Comparison of ENCODE assay signal across 8 cellular contexts in the genomic region with DNA sequence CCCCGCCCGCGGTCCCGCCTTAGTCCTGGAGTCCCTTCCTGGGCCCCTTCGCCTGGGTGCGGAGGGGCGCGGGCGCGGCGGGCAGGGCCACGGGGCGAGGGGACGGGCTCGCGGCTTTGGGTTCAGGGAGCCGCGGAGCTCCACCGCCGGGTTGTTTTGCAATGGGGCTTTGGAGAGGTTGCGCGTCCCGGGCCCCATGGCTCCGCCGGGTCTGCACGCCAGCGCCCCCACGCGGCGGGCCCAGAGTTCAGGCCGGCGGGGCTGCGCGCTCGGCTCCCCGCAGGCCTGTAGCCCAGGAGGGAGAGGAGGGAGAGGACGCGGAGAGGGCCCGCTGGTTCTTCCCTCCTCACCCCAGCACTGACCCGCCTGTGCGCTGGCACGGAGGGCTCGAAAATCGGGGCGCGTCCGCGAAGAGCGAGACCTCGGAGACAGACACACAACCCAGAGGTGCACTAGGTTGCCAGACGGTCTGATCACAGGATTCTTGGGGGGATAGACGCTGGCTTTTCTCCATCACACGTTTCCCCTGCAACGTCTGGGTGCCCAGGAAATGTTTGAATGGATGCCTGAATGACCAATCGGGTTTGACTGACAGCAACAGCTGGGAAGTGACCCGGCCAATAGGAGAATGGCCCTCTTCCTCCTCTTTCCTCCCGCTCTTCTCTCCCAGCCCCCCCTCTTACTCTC. TPM values are rescaled to one million over a fixed set of nuclear protein-coding genes. Genes with fewer than 3 reads are reported as not detected.
DNase-seq lines count a peak whose midpoint lies in the region; ATAC-seq and TF ChIP-seq lines count a peak whose summit lies in the region.

No MANE protein-coding gene starts in this region.

- H3K36me3 ChIP-seq in GM23338 (ENCODE audit: insufficient read depth) (no peaks in the 10 kb centered on the region), neural progenitor cell (no peaks in the 10 kb centered on the region)

- H3K27ac ChIP-seq in GM23338 (ENCODE audit: low read depth) (no peak overlapping the region), neural progenitor cell (no peak overlapping the region)

- H3F3A ChIP-seq in GM23338 (replicated peaks; ENCODE audit: low read depth) (peaks cover 10% of the 10 kb centered on the region; the same call in 1 of the 2 replicates), neural progenitor cell (ENCODE audit: low read depth) (peaks cover 40% of the 10 kb centered on the region)

- peak; percentile 54 for ATAC-seq in GM23338
- ATAC-seq in GM18519 (IDR thresholded peaks at IDR 0.05; ENCODE audit: low FRiP score, unreplicated experiment), result no peak

- no peaks in the 10 kb centered on the region for H3K9me2 ChIP-seq in GM23338 (ENCODE audit: insufficient read depth)

- H3K27me3 ChIP-seq in GM23338 (ENCODE audit: insufficient read depth) (peaks cover 64% of the 10 kb centered on the region), neural progenitor cell (peaks cover 81% of the 10 kb centered on the region)

- H2AFZ ChIP-seq in GM23338 (peak overlapping the region; percentile 97), neural progenitor cell (replicated peaks) (peak overlapping the region; percentile 96)

- H3K4me2 ChIP-seq in GM23338 (peak overlapping the region; percentile 80), neural progenitor cell (peak overlapping the region; percentile 81)

- H3K4me1 ChIP-seq in GM23338 (ENCODE audit: insufficient read depth) (peaks cover 18% of the 10 kb centered on the region), neural progenitor cell (peaks cover 30% of the 10 kb centered on the region)

- CTCF ChIA-PET in AG04449 (lab: Yijun Ruan, JAX), result interaction anchor here (0.6 to 2.5 kb wide), 5 partner anchors 9 to 16 kb away, joined by 3 to 9 read pairs (median 3); no protein-coding TSS in a partner anchor

- H3K79me2 ChIP-seq in GM23338 (replicated peaks; ENCODE audit: insufficient read depth) (no peaks in the 10 kb centered on the region), neural progenitor cell (ENCODE audit: low read depth) (no peaks in the 10 kb centered on the region)

- H3K27me3 Mint-ChIP-seq in GM23338 (ENCODE audit: insufficient read depth, low read depth, poor library complexity) (peaks cover 55% of the 10 kb centered on the region), neural progenitor cell (ENCODE audit: insufficient read depth, low read depth) (peaks cover 62% of the 10 kb centered on the region)

- H3K9me3 ChIP-seq in neural progenitor cell (ENCODE audit: low read depth), result no peaks in the 10 kb centered on the region

- H3K4me3 Mint-ChIP-seq in GM23338 (peak overlapping the region; percentile 78), neural progenitor cell (peak overlapping the region; percentile 84)

- H3K36me3 Mint-ChIP-seq in GM23338 (ENCODE audit: low read depth) (peaks cover 3% of the 10 kb centered on the region; the same call in 1 of the 3 replicates), neural progenitor cell (no peaks in the 10 kb centered on the region)

- peaks cover 4% of the 10 kb centered on the region; the same call in 2 of the 3 replicates for H3K9me3 Mint-ChIP-seq in GM23338
- no peaks in the 10 kb centered on the region for H3K9me3 Mint-ChIP-seq in neural progenitor cell

- H3K9ac ChIP-seq in neural progenitor cell, result no peak overlapping the region

- H3K4me3 ChIP-seq in AG04449 (ENCODE audit: low read depth, low read length) (peak overlapping the region; percentile 23; the same call in 1 of the 2 replicates), GM23338 (peak overlapping the region; percentile 66), neural progenitor cell (peak overlapping the region; percentile 58)

- H3K27ac Mint-ChIP-seq in GM23338 (no peak overlapping the region), neural progenitor cell (no peak overlapping the region)

- H3K4me1 Mint-ChIP-seq in GM23338 (peaks cover 29% of the 10 kb centered on the region), neural progenitor cell (peaks cover 23% of the 10 kb centered on the region)

- POLR2A ChIA-PET in AG04449 (lab: Yijun Ruan, JAX), result no interaction called here

- no peak for DNase-seq in AG04449 (ENCODE audit: low read depth, low spot score)
- peak; percentile 85 for DNase-seq in GM23338 (ENCODE audit: low spot score)
- peak; percentile 6 for DNase-seq in SKM-1 (lab: John Stamatoyannopoulos, UW; ENCODE audit: unreplicated experiment)
- peak; percentile 63 for DNase-seq in fibroblast of peridontal ligament (ENCODE audit: extremely low read depth)
- DNase-seq in neural progenitor cell (ENCODE audit: low spot score), result peak; percentile 89
- no peak for DNase-seq in SHP77 treated with DMSO at 0.1 percent for 48 hours (lab: John Stamatoyannopoulos, UW)
- no peak for DNase-seq in NCI-H1092 (lab: John Stamatoyannopoulos, UW)

- peaks cover 18% of the 10 kb centered on the region; the same call in 1 of the 2 replicates for H4K20me1 ChIP-seq in GM23338 (replicated peaks; ENCODE audit: insufficient read depth)
- H4K20me1 ChIP-seq in neural progenitor cell (ENCODE audit: low read depth), result peaks cover 28% of the 10 kb centered on the region

- TF ChIP-seq CTCF in AG04449 (IDR thresholded peaks at IDR 0.05; ENCODE audit: insufficient read depth, low read length, missing control alignments) (peak; percentile 70), GM23338 (conservative IDR thresholded peaks at IDR 0.05; ENCODE audit: low read depth in 2 of 2) (peak; percentile 70 to 83), neural progenitor cell (IDR thresholded peaks at IDR 0.05) (peak; percentile 84)

TF ChIP-seq in GM23338, 12 proteins besides CTCF, POLR2A, EP300 and RAD21:
- no peak for TF ChIP-seq NANOG (IDR thresholded peaks at IDR 0.05; ENCODE audit: borderline replicate concordance)
- peak; percentile 41 for TF ChIP-seq POLR2AphosphoS5 (IDR thresholded peaks at IDR 0.05; ENCODE audit: low read depth)
- TF ChIP-seq, protein P1, sequence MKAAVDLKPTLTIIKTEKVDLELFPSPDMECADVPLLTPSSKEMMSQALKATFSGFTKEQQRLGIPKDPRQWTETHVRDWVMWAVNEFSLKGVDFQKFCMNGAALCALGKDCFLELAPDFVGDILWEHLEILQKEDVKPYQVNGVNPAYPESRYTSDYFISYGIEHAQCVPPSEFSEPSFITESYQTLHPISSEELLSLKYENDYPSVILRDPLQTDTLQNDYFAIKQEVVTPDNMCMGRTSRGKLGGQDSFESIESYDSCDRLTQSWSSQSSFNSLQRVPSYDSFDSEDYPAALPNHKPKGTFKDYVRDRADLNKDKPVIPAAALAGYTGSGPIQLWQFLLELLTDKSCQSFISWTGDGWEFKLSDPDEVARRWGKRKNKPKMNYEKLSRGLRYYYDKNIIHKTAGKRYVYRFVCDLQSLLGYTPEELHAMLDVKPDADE (IDR thresholded peaks at IDR 0.05), result no peak
- no peak for TF ChIP-seq EZH2phosphoT487 (IDR thresholded peaks at IDR 0.05; ENCODE audit: unreplicated experiment)
- TF ChIP-seq CREB1 (CRISPR knock-in tag; IDR thresholded peaks at IDR 0.05; ENCODE audit: low read depth), result peak; percentile 14; the same call in 1 of the 2 replicates
TF ChIP-seq in GM23338: peak in this region for 2.

RNA-seq across cellular contexts. Expression of a gene that starts 4.9 kb away (rescaled TPM):
- 0.31 and 0.87 TPM in 2 replicates for total RNA-seq in GM23338 (2014; rRNA removed; shearing (Covaris generic))
- 1.1 and 1.3 TPM in 2 replicates for polyA plus RNA-seq in GM23338 (2016; fragmentation: Nextera tagmentation; extraction: Ambion mirVana)
- 0.12 TPM in 1 of 2 replicates, not detected in the other for total RNA-seq in neural progenitor cell (ENCODE audit: low replicate concordance)

Comparison
In these comparisons a context has a peak if more than half of its experiments do, and no peak if none do; other contexts are left out.
1. DNase-seq: peak in GM23338 (single experiment), SKM-1 (single experiment), fibroblast of peridontal ligament (single experiment) and neural progenitor cell (single experiment); none in AG04449 (single experiment), SHP77 treated with DMSO at 0.1 percent for 48 hours (single experiment) and NCI-H1092 (single experiment).
2. Peak in every context shown above with its lines, with median percentiles within 50 percentile points of each other: H3K4me3 ChIP-seq and CTCF ChIP-seq.